ENCODE assay signal across 17 cellular contexts in the genomic region with DNA sequence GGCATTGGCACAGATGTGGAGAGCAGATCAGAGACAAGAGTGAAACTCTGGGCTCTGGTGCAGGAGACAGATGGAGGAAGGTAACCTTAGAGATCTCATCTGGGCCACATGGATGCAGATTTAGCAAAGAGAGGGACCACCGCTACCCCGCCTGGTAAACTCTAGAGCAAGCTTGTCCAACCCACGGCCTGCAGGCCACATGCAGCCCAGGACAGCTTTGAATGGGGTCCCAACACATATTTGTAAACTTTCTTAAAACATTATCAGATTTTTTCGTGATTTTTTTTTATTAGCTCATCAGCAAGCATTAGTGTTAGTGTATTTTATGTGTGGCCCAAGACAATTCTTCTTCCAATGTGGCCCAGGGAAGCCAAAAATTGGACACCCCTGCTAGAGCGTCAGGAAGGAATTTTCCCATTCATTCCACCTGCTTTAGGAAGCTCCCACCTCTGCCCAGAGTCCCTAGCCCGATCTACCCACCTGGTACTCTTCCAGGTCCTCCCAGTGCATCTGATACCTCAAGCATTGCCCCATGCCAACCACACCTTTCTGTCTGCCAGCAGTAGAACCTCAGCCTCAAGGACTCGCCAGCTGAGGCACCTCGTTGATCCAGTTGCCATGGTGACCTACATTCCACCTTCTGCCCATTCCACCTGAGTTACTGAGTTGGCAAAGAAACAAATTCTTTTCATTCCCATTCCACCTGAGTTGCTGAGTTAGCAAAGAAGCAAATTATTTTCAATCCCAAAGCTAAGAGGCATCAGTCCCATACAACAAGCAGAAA. TPM values are rescaled to one million over a fixed set of nuclear protein-coding genes. Genes with fewer than 3 reads are reported as not detected.
DNase-seq lines count a peak whose midpoint lies in the region; ATAC-seq, FAIRE-seq and TF ChIP-seq lines count a peak whose summit lies in the region.
"Had no signal": no experiment of that assay in that cellular context is flagged by ENCODE, and none has a peak within 500 bp of the region (broad histone marks: within the 10 kb centered on the region; RNA-seq: fewer than 3 reads in every experiment).

CIB4 (minus strand) TSS at position 586 of the 784 bp plus-strand sequence; CDS start at position 534, 52 bp downstream.

- no peaks in the 10 kb centered on the region for H3K9me3 Mint-ChIP-seq in stimulated activated naive CD8-positive, alpha-beta T cell treated with anti-CD3 and anti-CD28 coated beads, Interleukin-15, amount 100 ng/mL, for 72 hours
- H3K9me3 Mint-ChIP-seq: activated B cell treated with CpG ODN at 0.5 μM for 24 hours had no signal

- BruUV-seq in K562 (replicated peaks; lab: Mats Ljungman, UMichigan), result no TSS peak

- TF ChIP-seq RAD21 in K562 (CRISPR knock-in tag; conservative IDR thresholded peaks at IDR 0.05 in 1 of 2, IDR thresholded peaks at IDR 0.05 in 1 of 2), result no peak

- no peak for TF ChIP-seq EP300 in K562 (IDR thresholded peaks at IDR 0.05; ENCODE audit: low read length)

- in situ Hi-C loops in K562 (cut with MboI), result no loop called here

- no peaks in the 10 kb centered on the region for H3K4me1 ChIP-seq in K562 (replicated peaks in 1 of 2; ENCODE audit: control insufficient read depth in 2 of 2, insufficient read depth in 2 of 2, low read length in 2 of 2)

- H3K9ac ChIP-seq in K562 (ENCODE audit: insufficient read depth in 1 of 2, low read depth in 2 of 2, low read length in 2 of 2), result no peak within 1 kb of the TSS

- no peaks in the 10 kb centered on the region for H3K9me3 ChIP-seq in K562 (replicated peaks; ENCODE audit: control insufficient read depth, insufficient read depth, low read depth, low read length)

- peaks cover 34% of the 10 kb centered on the region for H3K27me3 Mint-ChIP-seq in stimulated activated naive CD8-positive, alpha-beta T cell treated with anti-CD3 and anti-CD28 coated beads, Interleukin-15, amount 100 ng/mL, for 72 hours

- no peak within 1 kb of the TSS for H3K4me2 ChIP-seq in K562 (ENCODE audit: insufficient read depth, low read length)

- H2AFZ ChIP-seq in K562 (ENCODE audit: low read depth, low read length), result no peak within 1 kb of the TSS

- no peaks in the 10 kb centered on the region for H3K36me3 ChIP-seq in K562 (ENCODE audit: control insufficient read depth, insufficient read depth, low read length)

- 2% methylated on average over 8 of the region's 8 CpGs for WGBS in K562 (ENCODE audit: insufficient coverage, low coverage, missing lambda C conversion rate)

- intact Hi-C loops in K562 (cut with micrococcal nuclease), result no loop called here

- TF ChIP-seq CTCF in K562 (IDR thresholded peaks at IDR 0.05 in 2 of 3, conservative IDR thresholded peaks at IDR 0.05 in 1 of 3; ENCODE audit: insufficient read depth in 2 of 3, low read depth in 1 of 3, low read length in 3 of 3) (no peak), D721Med (IDR thresholded peaks at IDR 0.05; ENCODE audit: insufficient read depth, missing control alignments) (no peak)

- no peak for FAIRE-seq in K562 (lab: Jason Lieb, UNC)
- FAIRE-seq in D721Med (lab: Jason Lieb, UNC), result no peak
- FAIRE-seq: GM12892 had no signal

- H3K4me1 Mint-ChIP-seq in stimulated activated naive CD8-positive, alpha-beta T cell treated with anti-CD3 and anti-CD28 coated beads, Interleukin-15, amount 100 ng/mL, for 72 hours, result peaks cover 5% of the 10 kb centered on the region
- H3K4me1 Mint-ChIP-seq: activated B cell treated with CpG ODN at 0.5 μM for 24 hours had no signal

- no peak for DNase-seq in stimulated activated naive CD8-positive, alpha-beta T cell treated with anti-CD3 and anti-CD28 coated beads, Interleukin-15, amount 100 ng/mL, for 72 hours
- no peak for DNase-seq in stimulated activated naive CD8-positive, alpha-beta T cell treated with anti-CD3 and anti-CD28 coated beads, Interleukin-15, Interleukin-2, amounts not matched to agents 100 U/mL and 50 U/mL, for 24 hours
- DNase-seq in K562 (ENCODE audit: extremely low read depth in 1 of 4, low spot score in 3 of 4), result no peak
- DNase-seq in left lobe of liver (ENCODE audit: low spot score), result peak; percentile 40
- no peak for DNase-seq in NCI-H446 (lab: John Stamatoyannopoulos, UW)
- DNase-seq in epidermal melanocyte (ENCODE audit: insufficient read length, low spot score), result no peak
- no peak for DNase-seq in D721Med (ENCODE audit: insufficient read length, low spot score)
- DNase-seq: activated B cell treated with CpG ODN at 0.5 μM for 24 hours; effector CD4-positive, alpha-beta T cell; NCI-H1694 treated with DMSO at 0.1 percent for 48 hours; stimulated activated CD4-positive, alpha-beta T cell treated with anti-CD3 and anti-CD28 coated beads, Interleukin-15, amount 100 ng/mL, for 24 hours had no signal

- H4K20me1 ChIP-seq in K562 (replicated peaks; ENCODE audit: control insufficient read depth, insufficient read depth, low read length), result no peaks in the 10 kb centered on the region

- TF ChIP-seq POLR2A in K562 (conservative IDR thresholded peaks at IDR 0.05), result no peak

- ATAC-seq in stimulated activated naive CD8-positive, alpha-beta T cell treated with anti-CD3 and anti-CD28 coated beads, Interleukin-15, amount 100 ng/mL, for 72 hours, result no peak
- ATAC-seq in stimulated activated naive CD8-positive, alpha-beta T cell treated with anti-CD3 and anti-CD28 coated beads, Interleukin-15, Interleukin-2, amounts not matched to agents 100 U/mL and 50 U/mL, for 24 hours, result no peak
- ATAC-seq in K562 (no peak), left lobe of liver (no peak), HG03354 (IDR thresholded peaks at IDR 0.05; ENCODE audit: poor library complexity, severe bottlenecking, unreplicated experiment) (no peak)

- no peak within 1 kb of the TSS for H3K4me3 ChIP-seq in K562

- H3K27me3 ChIP-seq in K562 (ENCODE audit: control insufficient read depth in 2 of 2, insufficient read depth in 2 of 2, low read length in 2 of 2), result peaks cover 23 to 58% of the 10 kb centered on the region in 2 experiments

- CTCF ChIA-PET in K562 (lab: Yijun Ruan, JAX; ENCODE audit: low intra/inter-chr PET ratio), result no interaction called here

- no peak within 1 kb of the TSS for H3K27ac ChIP-seq in K562 (ENCODE audit: extremely low read depth, low read depth, low read length)

- H3K27ac Mint-ChIP-seq in stimulated activated naive CD8-positive, alpha-beta T cell treated with anti-CD3 and anti-CD28 coated beads, Interleukin-15, amount 100 ng/mL, for 72 hours, result peak within 1 kb of the TSS; percentile 49 to 52
- H3K27ac Mint-ChIP-seq: activated B cell treated with CpG ODN at 0.5 μM for 24 hours had no signal

- POLR2A ChIA-PET in K562 (lab: Yijun Ruan, JAX), result interaction anchor here (0.6 to 1.2 kb wide), 3 partner anchors 8 to 208 kb away, joined by 3 read pairs; no protein-coding TSS in a partner anchor

- H3K4me3 Mint-ChIP-seq in stimulated activated naive CD8-positive, alpha-beta T cell treated with anti-CD3 and anti-CD28 coated beads, Interleukin-15, amount 100 ng/mL, for 72 hours, result no peak within 1 kb of the TSS
- H3K4me3 Mint-ChIP-seq: activated B cell treated with CpG ODN at 0.5 μM for 24 hours had no signal

- H3K9me1 ChIP-seq in K562 (ENCODE audit: control insufficient read depth, insufficient read depth, low read length), result no peaks in the 10 kb centered on the region

- H3K79me2 ChIP-seq in K562 (ENCODE audit: control insufficient read depth, insufficient read depth, low read length), result no peaks in the 10 kb centered on the region

TF ChIP-seq in K562, 482 proteins besides CTCF, POLR2A, EP300 and RAD21:
- TF ChIP-seq ZNF316 (IDR thresholded peaks at IDR 0.05), result peak; percentile 27; the same call in 1 of the 2 replicates
- peak; percentile 52 for TF ChIP-seq RFX1 (IDR thresholded peaks at IDR 0.05)
- no peak for TF ChIP-seq ZNF263 (CRISPR knock-in tag; IDR thresholded peaks at IDR 0.05; ENCODE audit: borderline replicate concordance)

RNA-seq across cellular contexts. Expression of gene CIB4, which starts in this region (rescaled TPM):
- total RNA-seq in K562 (2011; cell fraction: chromatin; rRNA removed; ENCODE audit: low replicate concordance), result not detected in 2 replicates
- not detected in 2 replicates for total RNA-seq in K562 (2011; cell fraction: nucleolus; rRNA removed)
- not detected in 2 replicates for total RNA-seq in K562 (2011; cell fraction: nucleoplasm; rRNA removed)
- total RNA-seq in K562 (2014; rRNA removed) (not detected in 2 replicates), K562 (2014; rRNA removed; fragmentation: Illumina TruSeq; extraction: Trizol) (not detected in 2 replicates), K562 (2015; rRNA removed; fragmentation: Illumina TruSeq; extraction: Trizol) (not detected in 2 replicates), K562 (2021) (not detected in 2 replicates), left lobe of liver (not detected)
- polyA plus RNA-seq in K562 (2011; rRNA removed) (not detected in 2 replicates), K562 (2014; fragmentation: Illumina TruSeq; extraction: Trizol) (not detected in 2 replicates), K562 (2014; fragmentation: Nextera tagmentation; extraction: Ambion mirVana) (not detected), K562 (2014; rRNA removed) (not detected in 2 replicates)
- polyA plus RNA-seq in K562 (2011; cell fraction: cytosol; rRNA removed), result not detected in 2 replicates
- not detected in 2 replicates for polyA plus RNA-seq in K562 (2011; cell fraction: nucleus; rRNA removed)
- not detected in 2 replicates for polyA plus RNA-seq in K562 (2012)
- polyA minus RNA-seq in K562 (2011; rRNA and poly(A)+ RNA removed), result not detected in 2 replicates
- polyA minus RNA-seq in K562 (2011; cell fraction: cytosol; rRNA and poly(A)+ RNA removed), result not detected in 2 replicates
- not detected in 2 replicates for polyA minus RNA-seq in K562 (2011; cell fraction: nucleus; rRNA and poly(A)+ RNA removed)
- total RNA-seq: activated B cell treated with CpG ODN at 0.5 μM for 24 hours, glomerular endothelial cell, H7, lower leg skin, osteoblast had no signal

Comparison
In these comparisons a context has a peak if more than half of its experiments do, and no peak if none do; other contexts are left out.
1. Peak in DNase-seq in left lobe of liver; RNA of the gene not detected or under 1 TPM.